In genomic region chr6:160348552-160349441, GRCh38 we compare ENCODE assay signal across 1 cellular context.
TF ChIP-seq lines count a peak whose summit lies in the region.

No MANE protein-coding gene starts in this region.

TF ChIP-seq in WTC11, 78 proteins besides CTCF, POLR2A, EP300 and RAD21 (continued from another document and continues in another):
- TF ChIP-seq FOXP1 (CRISPR knock-in tag; IDR thresholded peaks at IDR 0.05; ENCODE audit: borderline replicate concordance) = peak; percentile 21; the same call in 1 of the 2 replicates
- TF ChIP-seq TP53 (CRISPR knock-in tag; IDR thresholded peaks at IDR 0.05) = no peak; the same call in 1 of the 2 replicates
- no peak for TF ChIP-seq ZNF121 (CRISPR knock-in tag; IDR thresholded peaks at IDR 0.05)
- TF ChIP-seq E2F4 (CRISPR knock-in tag; IDR thresholded peaks at IDR 0.05; ENCODE audit: borderline replicate concordance, low read depth) = no peak; the same call in 1 of the 2 replicates
- no peak for TF ChIP-seq FOXP4 (CRISPR knock-in tag; IDR thresholded peaks at IDR 0.05)
- TF ChIP-seq ATF2 (CRISPR knock-in tag; IDR thresholded peaks at IDR 0.05; ENCODE audit: borderline replicate concordance, low read depth) = no peak
- no peak for TF ChIP-seq RELA (CRISPR knock-in tag; IDR thresholded peaks at IDR 0.05; ENCODE audit: borderline replicate concordance)
- TF ChIP-seq STAT6 (CRISPR knock-in tag; conservative IDR thresholded peaks at IDR 0.05; ENCODE audit: low read depth) = no peak
- no peak for TF ChIP-seq SMAD4 (CRISPR knock-in tag; IDR thresholded peaks at IDR 0.05)
- TF ChIP-seq ZNF425 (CRISPR knock-in tag; conservative IDR thresholded peaks at IDR 0.05) = no peak
- no peak for TF ChIP-seq IRF2 (CRISPR knock-in tag; IDR thresholded peaks at IDR 0.05; ENCODE audit: borderline replicate concordance, low read depth)
- TF ChIP-seq ZNF512 (CRISPR knock-in tag; IDR thresholded peaks at IDR 0.05; ENCODE audit: borderline replicate concordance) = no peak
- 0 out of 2 replicates have a peak, but pooled peaks have one; percentile 36 for TF ChIP-seq E2F1 (CRISPR knock-in tag; IDR thresholded peaks at IDR 0.05)
- no peak for TF ChIP-seq NR1H2 (CRISPR knock-in tag; IDR thresholded peaks at IDR 0.05)
- no peak for TF ChIP-seq ZNF416 (CRISPR knock-in tag; IDR thresholded peaks at IDR 0.05)
- no peak for TF ChIP-seq AR (CRISPR knock-in tag; IDR thresholded peaks at IDR 0.05)
- TF ChIP-seq CBFB (CRISPR knock-in tag; IDR thresholded peaks at IDR 0.05; ENCODE audit: low read depth) = no peak
- no peak for TF ChIP-seq ZBTB21 (CRISPR knock-in tag; IDR thresholded peaks at IDR 0.05; ENCODE audit: borderline replicate concordance)
- TF ChIP-seq SMAD3 (CRISPR knock-in tag; IDR thresholded peaks at IDR 0.05; ENCODE audit: borderline replicate concordance) = peak; percentile 74; the same call in 1 of the 2 replicates
- TF ChIP-seq NFYB (CRISPR knock-in tag; conservative IDR thresholded peaks at IDR 0.05; ENCODE audit: low read depth) = 0 out of 2 replicates have a peak, but pooled peaks have one; percentile 18
- TF ChIP-seq NFE2L1 (CRISPR knock-in tag; IDR thresholded peaks at IDR 0.05) = peak; percentile 6; the same call in 1 of the 2 replicates
- no peak for TF ChIP-seq ZNF281 (CRISPR knock-in tag; IDR thresholded peaks at IDR 0.05)
- no peak for TF ChIP-seq FOXJ3 (CRISPR knock-in tag; IDR thresholded peaks at IDR 0.05; ENCODE audit: borderline replicate concordance)
- no peak for TF ChIP-seq ETV6 (CRISPR knock-in tag; IDR thresholded peaks at IDR 0.05)
- TF ChIP-seq SP1 (CRISPR knock-in tag; conservative IDR thresholded peaks at IDR 0.05) = no peak
- TF ChIP-seq TCF7 (CRISPR knock-in tag; IDR thresholded peaks at IDR 0.05; ENCODE audit: low read depth) = no peak
- TF ChIP-seq USF1 (CRISPR knock-in tag; IDR thresholded peaks at IDR 0.05) = no peak; the same call in 1 of the 2 replicates
- no peak for TF ChIP-seq CREB1 (CRISPR knock-in tag; IDR thresholded peaks at IDR 0.05)
- TF ChIP-seq NR2C2 (CRISPR knock-in tag; IDR thresholded peaks at IDR 0.05) = no peak
- TF ChIP-seq ZNF232 (CRISPR knock-in tag; IDR thresholded peaks at IDR 0.05) = no peak
- no peak for TF ChIP-seq GRHL2 (CRISPR knock-in tag; IDR thresholded peaks at IDR 0.05; ENCODE audit: insufficient replicate concordance, severe bottlenecking)
- TF ChIP-seq ATF1 (CRISPR knock-in tag; IDR thresholded peaks at IDR 0.05) = 0 out of 2 replicates have a peak, but pooled peaks have one; percentile 25
- no peak for TF ChIP-seq ESRRA (CRISPR knock-in tag; IDR thresholded peaks at IDR 0.05; ENCODE audit: borderline replicate concordance)
- TF ChIP-seq MAX (CRISPR knock-in tag; IDR thresholded peaks at IDR 0.05) = peak; percentile 65
- TF ChIP-seq ZSCAN18 (CRISPR knock-in tag; IDR thresholded peaks at IDR 0.05) = no peak
- no peak for TF ChIP-seq PRRX2 (CRISPR knock-in tag; IDR thresholded peaks at IDR 0.05)
